Comparison of ENCODE assay signal across 9 cellular contexts in the genomic region with DNA sequence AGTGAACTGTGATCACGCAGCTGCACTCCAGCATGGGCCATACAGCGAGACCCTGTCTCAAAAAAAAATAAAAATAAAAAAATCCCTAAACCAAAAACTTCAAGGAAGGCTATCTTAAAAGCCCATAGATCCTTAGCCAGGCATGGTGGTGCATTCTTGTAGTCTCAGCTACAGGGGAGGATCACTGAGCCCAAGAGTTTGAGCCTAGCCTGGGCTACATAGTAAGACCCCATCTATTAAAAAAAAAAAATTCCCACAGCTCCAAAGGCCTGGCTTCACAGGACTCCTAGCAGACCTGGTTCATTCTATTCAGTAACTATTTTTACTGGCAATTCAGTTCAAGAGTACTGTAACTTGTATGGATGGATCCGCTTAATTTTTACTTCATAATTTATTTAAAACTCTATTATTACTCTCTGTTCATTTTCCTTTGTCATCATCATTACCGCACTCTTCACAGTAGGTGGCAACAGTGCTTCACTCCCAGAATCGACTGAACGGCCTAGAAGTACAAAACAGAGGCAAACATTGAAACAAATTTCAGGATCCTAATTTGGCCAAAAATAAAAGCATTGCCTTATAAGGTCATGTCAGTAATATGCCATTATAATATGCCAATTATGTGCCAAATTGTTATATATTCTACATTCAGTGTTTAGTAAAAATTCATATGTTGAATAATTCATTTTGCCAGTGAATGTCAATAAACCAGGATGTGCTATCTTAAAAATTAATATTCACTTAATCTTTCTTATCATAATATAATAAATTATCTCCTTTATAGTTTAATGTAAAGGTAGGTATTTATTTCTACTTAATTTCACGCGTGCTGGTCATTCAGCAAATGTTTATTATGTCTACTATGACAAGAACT. TPM values are rescaled to one million over a fixed set of nuclear protein-coding genes. Genes with fewer than 3 reads are reported as not detected.
DNase-seq lines count a peak whose midpoint lies in the region; ATAC-seq and TF ChIP-seq lines count a peak whose summit lies in the region.
"Had no signal": no experiment of that assay in that cellular context is flagged by ENCODE, and none has a peak within 500 bp of the region (broad histone marks: within the 10 kb centered on the region; RNA-seq: fewer than 3 reads in every experiment).

No MANE protein-coding gene starts in this region.

- no peaks in the 10 kb centered on the region for H3F3A ChIP-seq in MM.1S (ENCODE audit: insufficient read depth, low read length)

- H3K27me3 ChIP-seq in MM.1S (replicated peaks; ENCODE audit: insufficient read depth, low read length) = no peaks in the 10 kb centered on the region
- no peaks in the 10 kb centered on the region for H3K27me3 ChIP-seq in osteoblast (ENCODE audit: insufficient read depth, low read length)
- H3K27me3 ChIP-seq: BLaER1 treated with 17β-estradiol and CSF1 and Interleukin-3, amounts not matched to agents 10 nM and 100 nM had no signal

- no peak overlapping the region for H3K4me3 ChIP-seq in MM.1S (ENCODE audit: low read length)
- no peak overlapping the region for H3K4me3 ChIP-seq in fibroblast of the aortic adventitia (ENCODE audit: low read depth, low read length)
- H3K4me3 ChIP-seq in osteoblast (ENCODE audit: insufficient read depth, low read length) = no peak overlapping the region
- H3K4me3 ChIP-seq: BLaER1 treated with 17β-estradiol and CSF1 and Interleukin-3, amounts not matched to agents 10 nM and 100 nM had no signal

- H3K9ac ChIP-seq in MM.1S (ENCODE audit: low read length) = no peak overlapping the region
- H3K9ac ChIP-seq: BLaER1 treated with 17β-estradiol and CSF1 and Interleukin-3, amounts not matched to agents 10 nM and 100 nM had no signal

- H2AFZ ChIP-seq in MM.1S (ENCODE audit: low read length) = no peak overlapping the region
- no peak overlapping the region for H2AFZ ChIP-seq in osteoblast (ENCODE audit: low read length)

- H3K36me3 ChIP-seq in MM.1S (replicated peaks; ENCODE audit: insufficient read depth, low read length) = no peaks in the 10 kb centered on the region
- no peaks in the 10 kb centered on the region for H3K36me3 ChIP-seq in osteoblast (ENCODE audit: insufficient read depth, low read length)
- H3K36me3 ChIP-seq: BLaER1 treated with 17β-estradiol and CSF1 and Interleukin-3, amounts not matched to agents 10 nM and 100 nM had no signal

- no peak overlapping the region for H3K4me2 ChIP-seq in MM.1S (ENCODE audit: low read depth, low read length)
- no peak overlapping the region for H3K4me2 ChIP-seq in osteoblast (ENCODE audit: insufficient read depth, low read length)
- H3K4me2 ChIP-seq: BLaER1 treated with 17β-estradiol and CSF1 and Interleukin-3, amounts not matched to agents 10 nM and 100 nM had no signal

- peak; percentile 74 for TF ChIP-seq CTCF in MM.1S (IDR thresholded peaks at IDR 0.05; ENCODE audit: low read length)
- peak; percentile 86 for TF ChIP-seq CTCF in fibroblast of the aortic adventitia (IDR thresholded peaks at IDR 0.05; ENCODE audit: insufficient read depth, low read length)
- peak; percentile 92 for TF ChIP-seq CTCF in osteoblast (IDR thresholded peaks at IDR 0.05; ENCODE audit: extremely low read depth, low read depth, low read length)

- no peaks in the 10 kb centered on the region for H4K20me1 ChIP-seq in MM.1S (ENCODE audit: insufficient read depth, low read length)
- H4K20me1 ChIP-seq in osteoblast (ENCODE audit: insufficient read depth, low read length) = no peaks in the 10 kb centered on the region
- H4K20me1 ChIP-seq: BLaER1 treated with 17β-estradiol and CSF1 and Interleukin-3, amounts not matched to agents 10 nM and 100 nM had no signal

- H3K9me2 ChIP-seq in MM.1S (replicated peaks; ENCODE audit: insufficient read depth, low read length) = no peaks in the 10 kb centered on the region

- peak; percentile 85 for ATAC-seq in GM21529 (IDR thresholded peaks at IDR 0.05; ENCODE audit: unreplicated experiment)

- H3K4me1 ChIP-seq in MM.1S (ENCODE audit: low read length) = no peaks in the 10 kb centered on the region
- H3K4me1 ChIP-seq in osteoblast (ENCODE audit: insufficient read depth, low read length) = no peaks in the 10 kb centered on the region

- no peaks in the 10 kb centered on the region for H3K9me3 ChIP-seq in MM.1S (replicated peaks; ENCODE audit: insufficient read depth, low read length)
- no peaks in the 10 kb centered on the region for H3K9me3 ChIP-seq in osteoblast (ENCODE audit: low read depth, low read length)

- H3K27ac ChIP-seq in MM.1S (ENCODE audit: low read length) (no peak overlapping the region), osteoblast (ENCODE audit: low read depth, low read length) (no peak overlapping the region)

- DNase-seq in NCI-H2081 (lab: John Stamatoyannopoulos, UW) (peak; percentile 1 to 55), NCI-H2081 treated with DMSO at 0.1 percent for 48 hours (lab: John Stamatoyannopoulos, UW) (no peak), MM.1S (peak; percentile 53), SW 1271 (lab: John Stamatoyannopoulos, UW) (peak; percentile 39 to 77), fibroblast of the aortic adventitia (ENCODE audit: low read depth) (peak; percentile 83), osteoblast (ENCODE audit: insufficient read length, low spot score, missing footprints) (no peak), NCI-H226 (no peak)

- H3K79me2 ChIP-seq in MM.1S (ENCODE audit: low read length) = no peaks in the 10 kb centered on the region
- H3K79me2 ChIP-seq in osteoblast (ENCODE audit: insufficient read depth, low read length) = no peaks in the 10 kb centered on the region

RNA-seq across cellular contexts. Expression of gene STAM2, which starts 14.3 kb away (rescaled TPM):
- 62.0 and 67.7 TPM in 2 replicates for total RNA-seq in fibroblast of the aortic adventitia (ENCODE audit: low replicate concordance)
- total RNA-seq in osteoblast = 51.6 and 52.5 TPM in 2 replicates

Comparison
In these comparisons a context has a peak if more than half of its experiments do, and no peak if none do; other contexts are left out.
1. DNase-seq: peak in NCI-H2081 (2 of 2), MM.1S (single experiment), SW 1271 (2 of 2) and fibroblast of the aortic adventitia (single experiment); none in NCI-H2081 treated with DMSO at 0.1 percent for 48 hours (single experiment), osteoblast (single experiment) and NCI-H226 (single experiment).
2. Peak in every context shown above with its lines, with median percentiles within 50 percentile points of each other: CTCF ChIP-seq.